Comparison of ENCODE assay signal across 9 cellular contexts in the genomic region with DNA sequence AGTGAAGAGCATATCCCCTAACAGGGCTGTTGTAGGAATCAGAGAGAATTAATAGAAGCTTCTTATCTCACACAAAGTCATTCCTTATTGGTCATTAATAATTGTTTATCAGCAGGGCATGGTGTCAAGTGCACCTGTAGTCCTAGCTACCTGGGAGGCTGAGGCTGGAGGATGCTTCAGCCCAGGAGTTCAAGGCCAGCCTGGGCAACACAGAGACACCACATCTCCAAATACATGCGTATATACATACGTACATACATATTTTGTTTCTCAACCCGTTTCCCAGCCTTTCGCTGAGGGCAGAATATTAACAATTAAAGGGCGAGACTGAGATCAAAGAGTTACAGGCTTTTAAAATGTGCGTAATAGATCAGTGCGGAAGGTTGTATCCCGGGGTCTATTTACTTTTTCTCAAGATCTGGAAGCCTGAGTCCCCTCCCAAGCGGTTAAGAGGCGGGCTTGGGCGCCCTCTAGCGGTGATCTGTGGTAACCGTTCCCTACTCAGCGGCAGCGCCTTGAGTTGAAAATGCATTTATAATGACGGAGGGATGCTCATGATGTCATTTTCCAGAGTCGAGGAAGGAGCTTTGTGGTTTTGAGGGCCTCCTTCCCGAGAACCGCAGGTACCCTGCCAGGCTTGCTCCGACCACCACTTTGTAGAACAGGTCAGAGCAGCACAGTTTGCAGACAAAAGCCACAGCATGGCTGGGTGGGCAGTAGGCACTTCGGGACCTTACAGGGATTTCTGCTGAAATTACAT.
DNase-seq lines count a peak whose midpoint lies in the region; ATAC-seq, FAIRE-seq and TF ChIP-seq lines count a peak whose summit lies in the region.
"Had no signal": no experiment of that assay in that cellular context is flagged by ENCODE, and none has a peak within 500 bp of the region (broad histone marks: within the 10 kb centered on the region; RNA-seq: fewer than 3 reads in every experiment).

No MANE protein-coding gene starts in this region.

- intact Hi-C loops in activated B cell treated with CpG ODN at 0.5 μM for 24 hours (cut with micrococcal nuclease) = loop anchor here (1.0 to 5.0 kb wide), 3 partner anchors 223 to 1356 kb away; no protein-coding TSS in a partner anchor

- FAIRE-seq in bronchial epithelial cell (lab: Jason Lieb, UNC) = no peak

- no peak overlapping the region for H3K27ac ChIP-seq in CD8-positive, alpha-beta memory T cell (ENCODE audit: low read depth, low read length)

- H3K36me3 ChIP-seq in CD8-positive, alpha-beta memory T cell (ENCODE audit: insufficient read depth, low read length) = no peaks in the 10 kb centered on the region
- H3K36me3 ChIP-seq in bronchial epithelial cell (ENCODE audit: control insufficient read depth, insufficient read depth, low read length) = no peaks in the 10 kb centered on the region

- no peak overlapping the region for H3K4me3 ChIP-seq in CD8-positive, alpha-beta memory T cell (ENCODE audit: low read length)
- no peak overlapping the region for H3K4me3 ChIP-seq in bronchial epithelial cell (ENCODE audit: low read depth, low read length)

- H3K4me1 ChIP-seq in CD8-positive, alpha-beta memory T cell (ENCODE audit: insufficient read depth, low read length) = no peaks in the 10 kb centered on the region

- peak overlapping the region in 1 of 8 donors; percentile 40 for H3K27ac Mint-ChIP-seq in CD8-positive, alpha-beta memory T cell
- no peak overlapping the region for H3K27ac Mint-ChIP-seq in activated B cell treated with CpG ODN at 0.5 μM for 24 hours
- H3K27ac Mint-ChIP-seq: T-helper 1 cell treated with Interleukin-12 subunit alpha and Interleukin-12 subunit beta and Interleukin-4 antibody, amounts not matched to agents 30 μg/mL and 1 μg/mL, for 36 hours had no signal

- no peaks in the 10 kb centered on the region for H3K9me3 Mint-ChIP-seq in CD8-positive, alpha-beta memory T cell
- no peaks in the 10 kb centered on the region for H3K9me3 Mint-ChIP-seq in activated B cell treated with CpG ODN at 0.5 μM for 24 hours
- H3K9me3 Mint-ChIP-seq: T-helper 1 cell treated with Interleukin-12 subunit alpha and Interleukin-12 subunit beta and Interleukin-4 antibody, amounts not matched to agents 30 μg/mL and 1 μg/mL, for 36 hours had no signal

- peak; percentile 64 for ATAC-seq in activated B cell treated with CpG ODN at 0.5 μM for 24 hours (ENCODE audit: low read depth)

- CTCF ChIA-PET in CD8-positive, alpha-beta memory T cell (lab: Charles Lee) = interaction anchor here (0.6 to 2.9 kb wide), 14 partner anchors 8 to 745 kb away, joined by 3 to 8 read pairs (median 4); no protein-coding TSS in a partner anchor
- CTCF ChIA-PET in HEK293T (lab: Yijun Ruan, JAX) (interaction anchor here (0.5 to 1.5 kb wide), 19 partner anchors 10 to 1043 kb away, joined by 3 to 9 read pairs (median 3); no protein-coding TSS in a partner anchor), activated B cell treated with CpG ODN at 0.5 μM for 24 hours (lab: Charles Lee) (interaction anchor here (1.0 to 1.1 kb wide), 2 partner anchors 16 to 223 kb away, joined by 4 to 6 read pairs; no protein-coding TSS in a partner anchor)

- no peaks in the 10 kb centered on the region for H3K27me3 ChIP-seq in CD8-positive, alpha-beta memory T cell (ENCODE audit: insufficient read depth, low read length, poor library complexity, severe bottlenecking)
- H3K27me3 ChIP-seq in bronchial epithelial cell (ENCODE audit: control insufficient read depth, insufficient read depth, low read length) = no peaks in the 10 kb centered on the region

- no peak overlapping the region for H3K4me3 Mint-ChIP-seq in CD8-positive, alpha-beta memory T cell
- no peak overlapping the region for H3K4me3 Mint-ChIP-seq in activated B cell treated with CpG ODN at 0.5 μM for 24 hours
- H3K4me3 Mint-ChIP-seq: T-helper 1 cell treated with Interleukin-12 subunit alpha and Interleukin-12 subunit beta and Interleukin-4 antibody, amounts not matched to agents 30 μg/mL and 1 μg/mL, for 36 hours had no signal

- peaks cover 0 to 6% (median 6%) of the 10 kb centered on the region in 3 donors for H3K4me1 Mint-ChIP-seq in CD8-positive, alpha-beta memory T cell
- no peaks in the 10 kb centered on the region for H3K4me1 Mint-ChIP-seq in activated B cell treated with CpG ODN at 0.5 μM for 24 hours

- H3K9me3 ChIP-seq in CD8-positive, alpha-beta memory T cell (ENCODE audit: low read length) = no peaks in the 10 kb centered on the region

- peak; percentile 35 to 74 (median 57) for DNase-seq in CD8-positive, alpha-beta memory T cell
- DNase-seq in HEK293T (ENCODE audit: extremely low spot score) = peak; percentile 87
- DNase-seq in NCI-H2227 treated with DMSO at 0.1 percent for 48 hours (lab: John Stamatoyannopoulos, UW) = peak; percentile 81
- DNase-seq in activated B cell treated with CpG ODN at 0.5 μM for 24 hours = peak; percentile 60
- DNase-seq in bronchial epithelial cell (ENCODE audit: low read depth) = peak; percentile 42
- peak; percentile 87 for DNase-seq in islet precursor cell
- DNase-seq in stimulated activated CD4-positive, alpha-beta T cell treated with anti-CD3 and anti-CD28 coated beads, Interleukin-1b, Interleukin-23, amount 100 ng/mL, for 1 hour (ENCODE audit: low read depth in 2 of 2) = peak; percentile 14 to 58
- no peak for DNase-seq in cortex of kidney (lab: John Stamatoyannopoulos, UW)

- H3K36me3 Mint-ChIP-seq in CD8-positive, alpha-beta memory T cell = no peaks in the 10 kb centered on the region
- no peaks in the 10 kb centered on the region for H3K36me3 Mint-ChIP-seq in activated B cell treated with CpG ODN at 0.5 μM for 24 hours (ENCODE audit: low read depth)

- TF ChIP-seq CTCF in activated B cell treated with CpG ODN at 0.5 μM for 24 hours (IDR thresholded peaks at IDR 0.05) (peak; percentile 95), bronchial epithelial cell (IDR thresholded peaks at IDR 0.05; ENCODE audit: insufficient read depth, low read length, severe bottlenecking) (peak; percentile 90)

- POLR2A ChIA-PET in CD8-positive, alpha-beta memory T cell (lab: Charles Lee) = no interaction called here
- POLR2A ChIA-PET in HEK293T (lab: Yijun Ruan, JAX) (no interaction called here), activated B cell treated with CpG ODN at 0.5 μM for 24 hours (lab: Charles Lee) (interaction anchor here (0.7 kb wide), 1 partner anchor 16 kb away, joined by 7 read pairs; no protein-coding TSS in a partner anchor)

- H3K27me3 Mint-ChIP-seq in CD8-positive, alpha-beta memory T cell = peaks cover 4 to 7% of the 10 kb centered on the region in 2 donors
- H3K27me3 Mint-ChIP-seq in activated B cell treated with CpG ODN at 0.5 μM for 24 hours = peaks cover 8% of the 10 kb centered on the region

TF ChIP-seq in HEK293T, 16 proteins besides CTCF, POLR2A, EP300 and RAD21:
- TF ChIP-seq L3MBTL2 (conservative IDR thresholded peaks at IDR 0.05) = no peak
- TF ChIP-seq SP1 (IDR thresholded peaks at IDR 0.05) = no peak
- TF ChIP-seq TARDBP (IDR thresholded peaks at IDR 0.05) = no peak
- TF ChIP-seq FOXM1 (IDR thresholded peaks at IDR 0.05; ENCODE audit: borderline replicate concordance) = no peak
- TF ChIP-seq FOXK2 (IDR thresholded peaks at IDR 0.05) = no peak
- TF ChIP-seq FOXA1 (IDR thresholded peaks at IDR 0.05) = no peak
TF ChIP-seq in HEK293T: peak in this region for 0.
